8 cellular contexts compared by ENCODE assay signal in genomic region chr6:53300656-53301551, GRCh38.
DNase-seq lines count a peak whose midpoint lies in the region; ATAC-seq lines count a peak whose summit lies in the region.

No MANE protein-coding gene starts in this region.

- H3K4me3 Mint-ChIP-seq in activated naive CD8-positive, alpha-beta T cell treated with anti-CD3 and anti-CD28 coated beads, Interleukin-2, amount 50 U/mL, for 24 hours: no peak overlapping the region

- peak overlapping the region; percentile 20 for H3K27ac Mint-ChIP-seq in activated naive CD8-positive, alpha-beta T cell treated with anti-CD3 and anti-CD28 coated beads, Interleukin-2, amount 50 U/mL, for 24 hours

- peak overlapping the region in 2 of 5 donors; percentile 12 to 37 for H3K4me3 ChIP-seq in subcutaneous abdominal adipose tissue (ENCODE audit: low read depth in 1 of 5, low read length in 5 of 5)

- no peaks in the 10 kb centered on the region for H3K27me3 Mint-ChIP-seq in activated naive CD8-positive, alpha-beta T cell treated with anti-CD3 and anti-CD28 coated beads, Interleukin-2, amount 50 U/mL, for 24 hours

- peak; percentile 57 for ATAC-seq in activated naive CD8-positive, alpha-beta T cell treated with anti-CD3 and anti-CD28 coated beads, Interleukin-2, amount 50 U/mL, for 24 hours
- ATAC-seq in GM19328 (IDR thresholded peaks at IDR 0.05; ENCODE audit: unreplicated experiment) (no peak), GM18909 (IDR thresholded peaks at IDR 0.05; ENCODE audit: poor library complexity, unreplicated experiment) (no peak)

- H3K4me1 Mint-ChIP-seq in activated naive CD8-positive, alpha-beta T cell treated with anti-CD3 and anti-CD28 coated beads, Interleukin-2, amount 50 U/mL, for 24 hours: peaks cover 72% of the 10 kb centered on the region

- H3K36me3 ChIP-seq in subcutaneous abdominal adipose tissue (ENCODE audit: control insufficient read depth in 5 of 5, insufficient read depth in 5 of 5, low read length in 5 of 5): no peaks in the 10 kb centered on the region

- H3K27ac ChIP-seq in subcutaneous abdominal adipose tissue (ENCODE audit: low read depth, low read length): peak overlapping the region; percentile 90

- no peaks in the 10 kb centered on the region for H3K9me3 Mint-ChIP-seq in activated naive CD8-positive, alpha-beta T cell treated with anti-CD3 and anti-CD28 coated beads, Interleukin-2, amount 50 U/mL, for 24 hours

- peak overlapping the region in 4 of 5 donors; percentile 12 to 60 (median 34) for H3K9ac ChIP-seq in subcutaneous abdominal adipose tissue (ENCODE audit: low read length in 5 of 5)

- H3K36me3 Mint-ChIP-seq in activated naive CD8-positive, alpha-beta T cell treated with anti-CD3 and anti-CD28 coated beads, Interleukin-2, amount 50 U/mL, for 24 hours (ENCODE audit: low read depth): peaks cover 4% of the 10 kb centered on the region

- peaks cover 19 to 74% (median 69%) of the 10 kb centered on the region in 5 donors for H3K4me1 ChIP-seq in subcutaneous abdominal adipose tissue (ENCODE audit: control insufficient read depth in 5 of 5, insufficient read depth in 5 of 5, low read length in 5 of 5)

- H3K9me3 ChIP-seq in subcutaneous abdominal adipose tissue (ENCODE audit: control insufficient read depth in 5 of 5, low read length in 5 of 5): no peaks in the 10 kb centered on the region

- no peaks in the 10 kb centered on the region for H3K27me3 ChIP-seq in subcutaneous abdominal adipose tissue (ENCODE audit: control insufficient read depth in 5 of 5, insufficient read depth in 4 of 5, low read length in 5 of 5)

- DNase-seq in DMS 273 (lab: John Stamatoyannopoulos, UW; ENCODE audit: unreplicated experiment): peak; percentile 50
- DNase-seq in DMS 273 treated with DMSO at 0.1 percent for 48 hours (lab: John Stamatoyannopoulos, UW): no peak
- no peak for DNase-seq in activated naive CD8-positive, alpha-beta T cell treated with anti-CD3 and anti-CD28 coated beads, Interleukin-2, amount 50 U/mL, for 24 hours
- DNase-seq in hypothalamus (lab: John Stamatoyannopoulos, UW): peak in 38 of 51 donors; percentile 9 to 79 (median 44)
- DNase-seq in HK-2 (ENCODE audit: unreplicated experiment): no peak

Comparison
In these comparisons a context has a peak if more than half of its experiments do, and no peak if none do; other contexts are left out.
1. DNase-seq: peak in DMS 273 (single experiment) and hypothalamus (38 of 51); none in DMS 273 treated with DMSO at 0.1 percent for 48 hours (single experiment), activated naive CD8-positive, alpha-beta T cell treated with anti-CD3 and anti-CD28 coated beads, Interleukin-2, amount 50 U/mL, for 24 hours (single experiment) and HK-2 (single experiment).